Comparison of ENCODE assay signal across 8 cellular contexts in the genomic region with DNA sequence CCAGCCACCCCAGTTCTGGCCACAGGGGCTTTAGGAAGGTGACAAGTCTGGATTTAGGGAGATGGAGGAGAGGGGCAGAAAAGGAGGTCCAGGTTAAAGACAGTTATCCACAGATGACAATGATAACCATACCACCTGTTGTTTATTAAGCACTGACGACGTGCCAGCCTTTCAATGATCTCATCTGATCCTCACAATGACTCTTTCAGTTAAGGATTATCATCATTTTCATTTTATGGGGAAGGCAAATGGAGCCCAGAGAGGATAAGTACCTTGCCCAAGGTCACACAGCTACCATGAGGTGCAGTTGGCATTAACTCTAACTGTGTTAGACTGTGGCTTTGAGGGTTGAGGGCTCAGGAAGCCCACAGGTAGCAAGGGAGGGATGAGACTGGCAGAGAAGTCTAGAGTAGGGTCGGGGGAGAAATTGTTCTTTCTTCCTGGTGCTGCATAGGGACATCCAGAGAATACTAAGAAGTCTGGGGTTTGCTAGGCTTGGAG. TPM values are rescaled to one million over a fixed set of nuclear protein-coding genes. Genes with fewer than 3 reads are reported as not detected.
DNase-seq lines count a peak whose midpoint lies in the region; ATAC-seq, FAIRE-seq and TF ChIP-seq lines count a peak whose summit lies in the region.

No MANE protein-coding gene starts in this region.

- H3K4me1 ChIP-seq in HUES64 (ENCODE audit: insufficient read depth, low read length) (peaks cover 34% of the 10 kb centered on the region), breast epithelium (no peaks in the 10 kb centered on the region)

- no peak overlapping the region; the same call in 1 of the 2 replicates for H3K9ac ChIP-seq in HUES64 (ENCODE audit: low read depth, low read length)

- H3K36me3 ChIP-seq in HUES64 (ENCODE audit: insufficient read depth, low read length) (no peaks in the 10 kb centered on the region), breast epithelium (no peaks in the 10 kb centered on the region)

- WGBS in HUES64: 85% methylated on average over 3 of the region's 3 CpGs

- ATAC-seq in GM18861 (IDR thresholded peaks at IDR 0.05; ENCODE audit: unreplicated experiment) (no peak), HG03520 (IDR thresholded peaks at IDR 0.05; ENCODE audit: unreplicated experiment) (no peak)

- no peak for FAIRE-seq in D721Med (lab: Jason Lieb, UNC)

- TF ChIP-seq CTCF in breast epithelium (IDR thresholded peaks at IDR 0.05) (no peak), D721Med (IDR thresholded peaks at IDR 0.05; ENCODE audit: insufficient read depth, missing control alignments) (no peak)

- intact Hi-C loops in breast epithelium (cut with DNase I; ENCODE audit: low total_unique reads): no loop called here

- DNase-seq in AG08395 (ENCODE audit: low spot score) (peak; percentile 13), breast epithelium (ENCODE audit: low spot score in 2 of 2) (no peak), myocyte (ENCODE audit: low read depth) (peak; percentile 42), D721Med (ENCODE audit: insufficient read length, low spot score) (no peak)
- DNase-seq in central memory CD4-positive, alpha-beta T cell: no peak

- no peaks in the 10 kb centered on the region for H3K27me3 ChIP-seq in HUES64 (ENCODE audit: insufficient read depth, low read length)
- H3K27me3 ChIP-seq in breast epithelium: no peaks in the 10 kb centered on the region

- H3K4me3 ChIP-seq in HUES64 (ENCODE audit: low read length) (no peak overlapping the region), breast epithelium (no peak overlapping the region)

- H3K27ac ChIP-seq in HUES64 (ENCODE audit: low read depth, low read length) (peak overlapping the region; percentile 58), breast epithelium (peak overlapping the region; percentile 74 to 92)

- TF ChIP-seq POLR2A in breast epithelium (IDR thresholded peaks at IDR 0.05): no peak

- H3K9me3 ChIP-seq in HUES64 (ENCODE audit: insufficient read depth, low read depth, low read length): no peaks in the 10 kb centered on the region
- H3K9me3 ChIP-seq in breast epithelium: no peaks in the 10 kb centered on the region

RNA-seq across cellular contexts. Expression of gene JADE2, which starts 21.5 kb away (rescaled TPM):
- 24.0 TPM for polyA plus RNA-seq in HUES64 (2013, experiment 1 of 2)
- polyA plus RNA-seq in HUES64 (2013, experiment 2 of 2): 19.8 TPM
- total RNA-seq in breast epithelium: 10 to 100 TPM; 39.0 to 66.0 (median 61.4) TPM
- 5.9 and 10.2 TPM in 2 replicates for total RNA-seq in myocyte
- 9.2 TPM for polyA plus RNA-seq in myocyte (2012)

Comparison
In these comparisons a context has a peak if more than half of its experiments do, and no peak if none do; other contexts are left out.
1. DNase-seq: peak in AG08395 (single experiment) and myocyte (single experiment); none in breast epithelium (0 of 2), central memory CD4-positive, alpha-beta T cell (single experiment) and D721Med (single experiment).